18 cellular contexts compared by ENCODE assay signal in the genomic region with DNA sequence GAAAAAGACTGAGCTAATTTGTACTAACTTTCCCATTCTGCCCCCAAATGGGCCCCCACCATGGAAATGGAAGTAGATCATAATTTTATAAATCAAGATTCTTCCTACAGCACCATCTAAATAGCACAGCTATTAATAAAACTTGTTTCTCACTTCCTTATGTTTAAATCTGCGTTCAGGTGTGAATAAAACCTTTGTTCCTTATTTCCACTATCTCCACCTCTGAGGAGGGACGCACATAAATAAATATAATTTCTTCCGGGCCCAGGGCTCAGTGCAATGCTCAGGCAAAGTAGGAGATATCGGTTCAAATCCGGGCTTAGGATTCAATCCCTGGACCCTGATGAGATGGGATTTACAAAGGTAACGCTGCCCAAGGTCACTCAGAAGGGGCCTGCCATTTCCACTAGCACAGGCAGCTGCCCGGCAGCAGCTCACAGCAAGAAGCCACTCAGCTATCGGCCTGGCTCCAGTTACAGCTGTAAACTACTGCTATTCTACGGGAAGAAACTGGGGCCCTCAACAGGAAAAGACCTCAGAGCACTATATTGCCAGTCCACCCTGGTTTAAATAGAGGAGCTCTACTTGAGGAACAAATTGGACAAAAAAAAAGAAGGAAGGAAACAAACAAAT. TPM values are rescaled to one million over a fixed set of nuclear protein-coding genes. Genes with fewer than 3 reads are reported as not detected.
DNase-seq lines count a peak whose midpoint lies in the region; ATAC-seq, FAIRE-seq and TF ChIP-seq lines count a peak whose summit lies in the region.
"Had no signal": no experiment of that assay in that cellular context is flagged by ENCODE, and none has a peak within 500 bp of the region (broad histone marks: within the 10 kb centered on the region; RNA-seq: fewer than 3 reads in every experiment).

No MANE protein-coding gene starts in this region.

- peaks cover 41% of the 10 kb centered on the region for H3K36me3 ChIP-seq in OCI-LY1 (ENCODE audit: insufficient read depth, low read length)
- no peaks in the 10 kb centered on the region for H3K36me3 ChIP-seq in small intestine (ENCODE audit: control insufficient read depth in 2 of 2, insufficient read depth in 2 of 2, low read length in 2 of 2)

- no peaks in the 10 kb centered on the region for H4K20me1 ChIP-seq in OCI-LY1 (ENCODE audit: insufficient read depth, low read length)

- peak; percentile 32 for DNase-seq in NCI-H510A treated with DMSO at 0.1 percent for 48 hours (lab: John Stamatoyannopoulos, UW)
- DNase-seq in NCI-H510A (lab: John Stamatoyannopoulos, UW) = no peak
- DNase-seq in iPS-NIHi11 (ENCODE audit: low spot score) = peak; percentile 70
- peak; percentile 54 for DNase-seq in small intestine
- no peak for DNase-seq in frontal cortex (ENCODE audit: low spot score in 2 of 2)
- no peak for DNase-seq in stimulated activated effector memory CD8-positive, alpha-beta T cell treated with anti-CD3 and anti-CD28 coated beads, Interleukin-12 subunit alpha, Interleukin-12 subunit beta, amount 100 ng/mL, for 72 hours (ENCODE audit: low spot score in 2 of 2)
- DNase-seq: amniotic stem cell; CD4-positive, CD25-positive, alpha-beta regulatory T cell; DMS79; erythroblast; NCI-H2081 treated with DMSO at 0.1 percent for 48 hours; NK-92 treated with Interleukin-12 subunit alpha and Interleukin-12 subunit beta, amount 100 ng/mL, for 24 hours; T-helper 17 cell had no signal

- TF ChIP-seq CTCF in OCI-LY1 (IDR thresholded peaks at IDR 0.05; ENCODE audit: low read length) = no peak

- H3K4me1 ChIP-seq in OCI-LY1 (ENCODE audit: insufficient read depth, low read length, severe bottlenecking) (peaks cover 47% of the 10 kb centered on the region), small intestine (ENCODE audit: control insufficient read depth in 2 of 2, insufficient read depth in 1 of 2, low read depth in 1 of 2, low read length in 1 of 2) (peaks cover 2 to 5% of the 10 kb centered on the region in 2 donors)

- peaks cover 10% of the 10 kb centered on the region for H3K4me1 Mint-ChIP-seq in stimulated activated effector memory CD8-positive, alpha-beta T cell treated with anti-CD3 and anti-CD28 coated beads, Interleukin-12 subunit alpha, Interleukin-12 subunit beta, amount 100 ng/mL, for 72 hours

- H3K79me2 ChIP-seq in OCI-LY1 (ENCODE audit: insufficient read depth, low read length) = peaks cover 28% of the 10 kb centered on the region

- H3K9me2 ChIP-seq in OCI-LY1 (ENCODE audit: low read depth, low read length) = no peaks in the 10 kb centered on the region

- no peaks in the 10 kb centered on the region for H3K36me3 Mint-ChIP-seq in stimulated activated effector memory CD8-positive, alpha-beta T cell treated with anti-CD3 and anti-CD28 coated beads, Interleukin-12 subunit alpha, Interleukin-12 subunit beta, amount 100 ng/mL, for 72 hours
- H3K36me3 Mint-ChIP-seq: stimulated activated memory B cell treated with anti-CD40 and anti-IgM and Interleukin-4, amounts not matched to agents 10 μg/mL and 1 μg/mL and 100 μg/mL, for 72 hours had no signal

- peak overlapping the region; percentile 44 for H3K27ac ChIP-seq in OCI-LY1 (ENCODE audit: low read depth, low read length, poor library complexity, severe bottlenecking)
- H3K27ac ChIP-seq in small intestine (ENCODE audit: low read depth in 1 of 2, low read length in 1 of 2) = peak overlapping the region in 1 of 2 donors; percentile 82
- H3K27ac ChIP-seq: coronary artery had no signal

- no peak overlapping the region for H3K4me3 Mint-ChIP-seq in stimulated activated effector memory CD8-positive, alpha-beta T cell treated with anti-CD3 and anti-CD28 coated beads, Interleukin-12 subunit alpha, Interleukin-12 subunit beta, amount 100 ng/mL, for 72 hours
- H3K4me3 Mint-ChIP-seq: CD4-positive, CD25-positive, alpha-beta regulatory T cell; stimulated activated memory B cell treated with anti-CD40 and anti-IgM and Interleukin-4, amounts not matched to agents 10 μg/mL and 1 μg/mL and 100 μg/mL, for 72 hours; T-helper 17 cell had no signal

- H3K27ac Mint-ChIP-seq in stimulated activated effector memory CD8-positive, alpha-beta T cell treated with anti-CD3 and anti-CD28 coated beads, Interleukin-12 subunit alpha, Interleukin-12 subunit beta, amount 100 ng/mL, for 72 hours = no peak overlapping the region
- H3K27ac Mint-ChIP-seq: CD4-positive, CD25-positive, alpha-beta regulatory T cell; stimulated activated memory B cell treated with anti-CD40 and anti-IgM and Interleukin-4, amounts not matched to agents 10 μg/mL and 1 μg/mL and 100 μg/mL, for 72 hours; T-helper 17 cell had no signal

- 22 to 67% (median 54%) methylated on average over 9 of the region's 9 CpGs for WGBS in small intestine, 3 donors

- no peaks in the 10 kb centered on the region for H3F3A ChIP-seq in OCI-LY1 (ENCODE audit: insufficient read depth, low read length)

- H3K9ac ChIP-seq in OCI-LY1 (ENCODE audit: low read length) = no peak overlapping the region

- H3K9me3 ChIP-seq in OCI-LY1 (ENCODE audit: low read length) (no peaks in the 10 kb centered on the region), small intestine (ENCODE audit: control insufficient read depth, low read depth) (no peaks in the 10 kb centered on the region)

- H2AFZ ChIP-seq in OCI-LY1 (ENCODE audit: low read length) = no peak overlapping the region

- H3K27me3 ChIP-seq in OCI-LY1 (ENCODE audit: insufficient read depth, low read length) (no peaks in the 10 kb centered on the region), small intestine (ENCODE audit: control insufficient read depth in 2 of 2, insufficient read depth in 2 of 2, low read length in 2 of 2) (no peaks in the 10 kb centered on the region)

- H3K4me3 ChIP-seq in OCI-LY1 (ENCODE audit: low read depth, low read length, poor library complexity, severe bottlenecking) = no peak overlapping the region
- no peak overlapping the region for H3K4me3 ChIP-seq in small intestine (ENCODE audit: low read depth in 1 of 2, low read length in 2 of 2)
- H3K4me3 ChIP-seq: coronary artery had no signal

- no peak overlapping the region for H3K4me2 ChIP-seq in OCI-LY1 (ENCODE audit: low read length)

- H3K9me3 Mint-ChIP-seq in stimulated activated effector memory CD8-positive, alpha-beta T cell treated with anti-CD3 and anti-CD28 coated beads, Interleukin-12 subunit alpha, Interleukin-12 subunit beta, amount 100 ng/mL, for 72 hours = no peaks in the 10 kb centered on the region
- H3K9me3 Mint-ChIP-seq: CD4-positive, CD25-positive, alpha-beta regulatory T cell; stimulated activated memory B cell treated with anti-CD40 and anti-IgM and Interleukin-4, amounts not matched to agents 10 μg/mL and 1 μg/mL and 100 μg/mL, for 72 hours had no signal

- ATAC-seq in HG03432 (IDR thresholded peaks at IDR 0.05; ENCODE audit: unreplicated experiment) = no peak
- no peak for ATAC-seq in stimulated activated effector memory CD8-positive, alpha-beta T cell treated with anti-CD3 and anti-CD28 coated beads, Interleukin-12 subunit alpha, Interleukin-12 subunit beta, amount 100 ng/mL, for 72 hours
- ATAC-seq: activated CD4-positive, CD25-positive, alpha-beta regulatory T cell treated with anti-CD3 and anti-CD28 coated beads, Interleukin-2, amount 50 U/mL, for 24 hours; stimulated activated memory B cell treated with anti-CD40 and anti-IgM and Interleukin-4, amounts not matched to agents 10 μg/mL and 1 μg/mL and 100 μg/mL, for 72 hours; T-helper 17 cell had no signal

- FAIRE-seq in small intestine (lab: Jason Lieb, UNC) (no peak), frontal cortex (lab: Jason Lieb, UNC) (no peak)

RNA-seq across cellular contexts. Expression of a gene that starts 52.5 kb away (rescaled TPM):
- 10 to 100 TPM in 2 of 3 donors, 1 to 10 TPM in 1; 4.9 to 18.8 (median 11.9) TPM for polyA plus RNA-seq in small intestine
- total RNA-seq in frontal cortex = 118 TPM

Comparison
In these comparisons a context has a peak if more than half of its experiments do, and no peak if none do; other contexts are left out.
1. DNase-seq: peak in NCI-H510A treated with DMSO at 0.1 percent for 48 hours (single experiment), iPS-NIHi11 (single experiment) and small intestine (single experiment); none in NCI-H510A (single experiment), frontal cortex (0 of 2) and stimulated activated effector memory CD8-positive, alpha-beta T cell treated with anti-CD3 and anti-CD28 coated beads, Interleukin-12 subunit alpha, Interleukin-12 subunit beta, amount 100 ng/mL, for 72 hours (0 of 2).